In the genomic region with DNA sequence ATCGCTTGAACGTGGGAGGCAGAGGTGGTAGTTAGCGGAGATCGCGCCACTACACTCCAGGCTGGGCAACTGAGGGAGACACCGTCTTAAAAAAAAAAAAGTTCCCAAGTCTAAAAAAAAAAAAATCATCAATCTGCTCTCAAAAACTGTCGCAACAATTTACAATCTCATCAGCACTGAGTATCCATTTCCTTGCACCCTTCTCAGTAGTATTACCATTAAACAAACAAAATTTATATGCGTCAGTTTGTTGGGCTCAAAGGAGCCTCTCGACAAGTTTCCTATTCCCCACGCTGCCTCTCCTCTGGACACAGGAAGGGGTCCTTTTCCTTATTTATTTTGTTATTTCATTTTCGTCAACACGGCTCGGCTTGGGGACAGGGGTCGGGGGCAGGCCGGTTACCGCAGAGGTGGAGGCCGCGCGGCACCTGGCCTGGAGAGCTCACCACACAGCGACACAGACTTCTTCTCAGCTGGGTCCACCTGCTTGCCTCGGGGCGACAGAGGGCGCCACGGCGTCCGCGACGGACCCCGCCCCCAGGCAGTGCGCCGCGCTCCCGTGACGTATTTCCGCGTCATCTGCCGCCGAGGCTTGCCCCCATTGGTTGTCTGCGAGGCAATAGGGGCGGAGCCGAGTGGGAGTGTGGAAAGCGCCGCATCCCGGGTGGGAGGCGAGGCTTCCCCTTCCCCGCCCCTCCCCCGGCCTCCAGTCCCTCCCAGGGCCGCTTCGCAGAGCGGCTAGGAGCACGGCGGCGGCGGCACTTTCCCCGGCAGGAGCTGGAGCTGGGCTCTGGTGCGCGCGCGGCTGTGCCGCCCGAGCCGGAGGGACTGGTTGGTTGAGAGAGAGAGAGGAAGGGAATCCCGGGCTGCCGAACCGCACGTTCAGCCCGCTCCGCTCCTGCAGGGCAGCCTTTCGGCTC, we compare ENCODE assay signal across 8 cellular contexts. TPM values are rescaled to one million over a fixed set of nuclear protein-coding genes. Genes with fewer than 3 reads are reported as not detected.
DNase-seq lines count a peak whose midpoint lies in the region; ATAC-seq and TF ChIP-seq lines count a peak whose summit lies in the region.

A gene (plus strand): TSS at position 709 of the 920 bp plus-strand sequence. CDS start 436 bp downstream, outside the sequence.

- ATAC-seq in GM19372 (IDR thresholded peaks at IDR 0.05; ENCODE audit: low read depth, unreplicated experiment): peak; percentile 76
- ATAC-seq in HG03558 (IDR thresholded peaks at IDR 0.05; ENCODE audit: extremely low read depth, unreplicated experiment): peak; percentile 69

- peaks cover 0 to 3% (median under 1%) of the 10 kb centered on the region in 4 donors for H3K36me3 ChIP-seq in liver (ENCODE audit: control insufficient read depth in 4 of 4, insufficient read depth in 3 of 4, low read depth in 1 of 4, low read length in 3 of 4)

- 4% methylated on average over 69 of the region's 69 CpGs for WGBS in liver

- peak; percentile 51 for TF ChIP-seq CTCF in liver (IDR thresholded peaks at IDR 0.05; ENCODE audit: low read depth, low read length, missing input control)

- H3K9ac ChIP-seq in liver (ENCODE audit: low read depth in 1 of 2, low read length in 2 of 2): peak within 1 kb of the TSS; percentile 88 to 91

- DNase-seq in CD1c-positive myeloid dendritic cell (ENCODE audit: extremely low spot score) (peak; percentile 99), NCI-H748 (lab: John Stamatoyannopoulos, UW; ENCODE audit: unreplicated experiment) (peak; percentile 96), dermis blood vessel endothelial cell (peak; percentile 98)
- peak; percentile 99 for DNase-seq in activated CD4-positive, alpha-beta T cell treated with anti-CD3 and anti-CD28 coated beads, Interleukin-2, amount 50 U/mL, for 4 hours
- DNase-seq in stimulated activated CD4-positive, alpha-beta T cell treated with anti-CD3 and anti-CD28 coated beads, Interleukin-4, amount 100 ng/mL, for 24 hours: peak; percentile 98

- no peaks in the 10 kb centered on the region for H3K9me3 ChIP-seq in liver (ENCODE audit: control insufficient read depth in 4 of 4, low read length in 3 of 4)

- H3K4me1 ChIP-seq in liver (ENCODE audit: control insufficient read depth in 4 of 4, insufficient read depth in 4 of 4, low read length in 3 of 4): peaks cover 10 to 22% (median 16%) of the 10 kb centered on the region in 4 donors

- TF ChIP-seq RAD21 in liver (IDR thresholded peaks at IDR 0.05): peak; percentile 66 to 78

- H3K27me3 ChIP-seq in liver (ENCODE audit: control insufficient read depth in 4 of 4, insufficient read depth in 4 of 4, low read length in 3 of 4): no peaks in the 10 kb centered on the region

- H3K4me3 ChIP-seq in liver (ENCODE audit: low read depth in 1 of 3, low read length in 3 of 3): peak within 1 kb of the TSS; percentile 62 to 98 (median 82)

- peak within 1 kb of the TSS; percentile 69 to 90 for H3K27ac ChIP-seq in liver (ENCODE audit: low read depth in 1 of 2, low read length in 2 of 2)

TF ChIP-seq in liver, 16 proteins besides CTCF, POLR2A, EP300 and RAD21:
- TF ChIP-seq EGR1 (IDR thresholded peaks at IDR 0.05; ENCODE audit: low read depth in 2 of 2) (peak in 1 of 2 donors; percentile 31), JUND (IDR thresholded peaks at IDR 0.05) (peak; percentile 11 to 42), RXRA (IDR thresholded peaks at IDR 0.05) (peak in 1 of 2 donors; percentile 55), NR2F2 (IDR thresholded peaks at IDR 0.05) (no peak), HNF4G (IDR thresholded peaks at IDR 0.05) (no peak), TAF1 (conservative IDR thresholded peaks at IDR 0.05) (peak; percentile 90), YY1 (IDR thresholded peaks at IDR 0.05) (peak; percentile 81), GABPA (IDR thresholded peaks at IDR 0.05 in 1 of 2, conservative IDR thresholded peaks at IDR 0.05 in 1 of 2) (peak in 1 of 2 donors; percentile 86), SP1 (IDR thresholded peaks at IDR 0.05) (peak; percentile 88), FOXA2 (IDR thresholded peaks at IDR 0.05) (no peak), HNF4A (conservative IDR thresholded peaks at IDR 0.05) (peak in 1 of 2 donors; percentile 42), FOXA1 (IDR thresholded peaks at IDR 0.05) (peak; percentile 50)
- TF ChIP-seq, protein P1, sequence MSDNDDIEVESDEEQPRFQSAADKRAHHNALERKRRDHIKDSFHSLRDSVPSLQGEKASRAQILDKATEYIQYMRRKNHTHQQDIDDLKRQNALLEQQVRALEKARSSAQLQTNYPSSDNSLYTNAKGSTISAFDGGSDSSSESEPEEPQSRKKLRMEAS (IDR thresholded peaks at IDR 0.05): peak; percentile 80
- TF ChIP-seq, protein P2, sequence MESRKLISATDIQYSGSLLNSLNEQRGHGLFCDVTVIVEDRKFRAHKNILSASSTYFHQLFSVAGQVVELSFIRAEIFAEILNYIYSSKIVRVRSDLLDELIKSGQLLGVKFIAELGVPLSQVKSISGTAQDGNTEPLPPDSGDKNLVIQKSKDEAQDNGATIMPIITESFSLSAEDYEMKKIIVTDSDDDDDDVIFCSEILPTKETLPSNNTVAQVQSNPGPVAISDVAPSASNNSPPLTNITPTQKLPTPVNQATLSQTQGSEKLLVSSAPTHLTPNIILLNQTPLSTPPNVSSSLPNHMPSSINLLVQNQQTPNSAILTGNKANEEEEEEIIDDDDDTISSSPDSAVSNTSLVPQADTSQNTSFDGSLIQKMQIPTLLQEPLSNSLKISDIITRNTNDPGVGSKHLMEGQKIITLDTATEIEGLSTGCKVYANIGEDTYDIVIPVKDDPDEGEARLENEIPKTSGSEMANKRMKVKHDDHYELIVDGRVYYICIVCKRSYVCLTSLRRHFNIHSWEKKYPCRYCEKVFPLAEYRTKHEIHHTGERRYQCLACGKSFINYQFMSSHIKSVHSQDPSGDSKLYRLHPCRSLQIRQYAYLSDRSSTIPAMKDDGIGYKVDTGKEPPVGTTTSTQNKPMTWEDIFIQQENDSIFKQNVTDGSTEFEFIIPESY (IDR thresholded peaks at IDR 0.05): peak; percentile 15
- TF ChIP-seq, protein P3, sequence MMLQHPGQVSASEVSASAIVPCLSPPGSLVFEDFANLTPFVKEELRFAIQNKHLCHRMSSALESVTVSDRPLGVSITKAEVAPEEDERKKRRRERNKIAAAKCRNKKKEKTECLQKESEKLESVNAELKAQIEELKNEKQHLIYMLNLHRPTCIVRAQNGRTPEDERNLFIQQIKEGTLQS (IDR thresholded peaks at IDR 0.05): no peak
- TF ChIP-seq, protein P4, sequence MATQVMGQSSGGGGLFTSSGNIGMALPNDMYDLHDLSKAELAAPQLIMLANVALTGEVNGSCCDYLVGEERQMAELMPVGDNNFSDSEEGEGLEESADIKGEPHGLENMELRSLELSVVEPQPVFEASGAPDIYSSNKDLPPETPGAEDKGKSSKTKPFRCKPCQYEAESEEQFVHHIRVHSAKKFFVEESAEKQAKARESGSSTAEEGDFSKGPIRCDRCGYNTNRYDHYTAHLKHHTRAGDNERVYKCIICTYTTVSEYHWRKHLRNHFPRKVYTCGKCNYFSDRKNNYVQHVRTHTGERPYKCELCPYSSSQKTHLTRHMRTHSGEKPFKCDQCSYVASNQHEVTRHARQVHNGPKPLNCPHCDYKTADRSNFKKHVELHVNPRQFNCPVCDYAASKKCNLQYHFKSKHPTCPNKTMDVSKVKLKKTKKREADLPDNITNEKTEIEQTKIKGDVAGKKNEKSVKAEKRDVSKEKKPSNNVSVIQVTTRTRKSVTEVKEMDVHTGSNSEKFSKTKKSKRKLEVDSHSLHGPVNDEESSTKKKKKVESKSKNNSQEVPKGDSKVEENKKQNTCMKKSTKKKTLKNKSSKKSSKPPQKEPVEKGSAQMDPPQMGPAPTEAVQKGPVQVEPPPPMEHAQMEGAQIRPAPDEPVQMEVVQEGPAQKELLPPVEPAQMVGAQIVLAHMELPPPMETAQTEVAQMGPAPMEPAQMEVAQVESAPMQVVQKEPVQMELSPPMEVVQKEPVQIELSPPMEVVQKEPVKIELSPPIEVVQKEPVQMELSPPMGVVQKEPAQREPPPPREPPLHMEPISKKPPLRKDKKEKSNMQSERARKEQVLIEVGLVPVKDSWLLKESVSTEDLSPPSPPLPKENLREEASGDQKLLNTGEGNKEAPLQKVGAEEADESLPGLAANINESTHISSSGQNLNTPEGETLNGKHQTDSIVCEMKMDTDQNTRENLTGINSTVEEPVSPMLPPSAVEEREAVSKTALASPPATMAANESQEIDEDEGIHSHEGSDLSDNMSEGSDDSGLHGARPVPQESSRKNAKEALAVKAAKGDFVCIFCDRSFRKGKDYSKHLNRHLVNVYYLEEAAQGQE (IDR thresholded peaks at IDR 0.05): peak; percentile 87

RNA-seq across cellular contexts. Expression of the gene that starts here (rescaled TPM):
- total RNA-seq in dermis blood vessel endothelial cell (39.2 and 41.4 TPM in 2 replicates), liver (10 to 100 TPM; 14.3 to 24.6 TPM)
- polyA plus RNA-seq in liver: 10 to 100 TPM; 24.1 to 30.2 TPM

Comparison
In these comparisons a context has a peak if more than half of its experiments do, and no peak if none do; other contexts are left out.
1. Peak in every context shown above with its lines: DNase-seq, ATAC-seq, H3K4me3 ChIP-seq and H3K27ac ChIP-seq.